Comparison of ENCODE assay signal across 14 cellular contexts in the genomic region with DNA sequence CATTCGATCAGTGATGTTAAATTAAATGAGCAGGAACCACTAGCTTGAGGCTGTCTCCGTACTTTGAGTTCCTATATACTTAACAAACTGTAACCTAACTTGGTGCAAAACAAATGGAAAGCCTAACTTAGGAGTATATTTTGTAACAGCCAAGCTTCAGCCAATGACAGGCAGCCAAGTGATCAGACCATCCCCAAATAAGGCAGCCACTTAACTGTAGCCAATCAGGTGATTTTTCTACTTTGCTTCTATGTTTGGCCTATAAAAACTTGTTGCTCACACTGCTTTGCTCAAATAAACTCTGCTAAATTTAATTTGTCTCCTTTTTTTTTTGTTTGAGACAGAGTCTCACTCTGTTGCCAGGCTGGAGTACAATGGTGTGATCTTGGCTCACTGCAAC. TPM values are rescaled to one million over a fixed set of nuclear protein-coding genes. Genes with fewer than 3 reads are reported as not detected.
DNase-seq lines count a peak whose midpoint lies in the region; ATAC-seq and TF ChIP-seq lines count a peak whose summit lies in the region.
"Had no signal": no experiment of that assay in that cellular context is flagged by ENCODE, and none has a peak within 500 bp of the region (broad histone marks: within the 10 kb centered on the region; RNA-seq: fewer than 3 reads in every experiment).

No MANE protein-coding gene starts in this region.

- H3K36me3 ChIP-seq in DOHH2 (ENCODE audit: control insufficient read depth, low read length) (no peaks in the 10 kb centered on the region), Karpas-422 (ENCODE audit: insufficient read depth, low read length) (no peaks in the 10 kb centered on the region), OCI-LY7 (ENCODE audit: insufficient read depth, low read length) (no peaks in the 10 kb centered on the region)
- no peaks in the 10 kb centered on the region for H3K36me3 ChIP-seq in CD8-positive, alpha-beta T cell (ENCODE audit: insufficient read depth, low read length)
- H3K36me3 ChIP-seq: BLaER1 had no signal

- H3K4me2 ChIP-seq in DOHH2 (ENCODE audit: low read length) (peak overlapping the region; percentile 21; the same call in 1 of the 2 replicates), Karpas-422 (ENCODE audit: low read depth, low read length, poor library complexity, severe bottlenecking) (no peak overlapping the region), OCI-LY7 (ENCODE audit: low read length) (no peak overlapping the region)
- H3K4me2 ChIP-seq: BLaER1, KMS-11 had no signal

- POLR2A ChIA-PET in OCI-LY7 (lab: Charles Lee) = no interaction called here
- POLR2A ChIA-PET in CD8-positive, alpha-beta T cell (lab: Charles Lee) = no interaction called here

- H3K27ac Mint-ChIP-seq in CD8-positive, alpha-beta T cell = no peak overlapping the region
- H3K27ac Mint-ChIP-seq: IgD-negative memory B cell had no signal

- H4K20me1 ChIP-seq in DOHH2 (ENCODE audit: control insufficient read depth, insufficient read depth, low read depth, low read length) = no peaks in the 10 kb centered on the region
- no peaks in the 10 kb centered on the region for H4K20me1 ChIP-seq in Karpas-422 (ENCODE audit: insufficient read depth, low read depth, low read length)
- no peaks in the 10 kb centered on the region for H4K20me1 ChIP-seq in OCI-LY7 (ENCODE audit: insufficient read depth, low read length)
- H4K20me1 ChIP-seq: BLaER1 had no signal

- no TSS peak for BruUV-seq in OCI-LY7 (replicated peaks; lab: Mats Ljungman, UMichigan)

- H3K9me2 ChIP-seq in DOHH2 (replicated peaks; ENCODE audit: control insufficient read depth, low read length) (no peaks in the 10 kb centered on the region), Karpas-422 (replicated peaks; ENCODE audit: insufficient read depth, low read length) (no peaks in the 10 kb centered on the region), OCI-LY7 (ENCODE audit: insufficient read depth, low read length) (no peaks in the 10 kb centered on the region)

- no peak overlapping the region for H2AFZ ChIP-seq in Karpas-422 (ENCODE audit: low read length)
- peak overlapping the region; percentile 38; the same call in 1 of the 2 replicates for H2AFZ ChIP-seq in OCI-LY7 (ENCODE audit: low read length)

- no peak overlapping the region for H3K9ac ChIP-seq in Karpas-422 (ENCODE audit: low read length)
- H3K9ac ChIP-seq: BLaER1, KMS-11 had no signal

- H3K9me3 ChIP-seq in DOHH2 (ENCODE audit: control insufficient read depth, insufficient read depth, low read length) (no peaks in the 10 kb centered on the region), Karpas-422 (ENCODE audit: low read length) (no peaks in the 10 kb centered on the region), OCI-LY7 (ENCODE audit: low read length) (no peaks in the 10 kb centered on the region)
- H3K9me3 ChIP-seq in CD8-positive, alpha-beta T cell (ENCODE audit: low read length) = no peaks in the 10 kb centered on the region
- H3K9me3 ChIP-seq: BLaER1 had no signal

- H3K4me3 ChIP-seq in DOHH2 (ENCODE audit: low read length) = no peak overlapping the region
- H3K4me3 ChIP-seq in Karpas-422 (ENCODE audit: low read length) = no peak overlapping the region
- no peak overlapping the region for H3K4me3 ChIP-seq in OCI-LY7 (ENCODE audit: low read depth, low read length, poor library complexity, severe bottlenecking)
- H3K4me3 ChIP-seq in CD8-positive, alpha-beta T cell (ENCODE audit: low read depth, low read length) = no peak overlapping the region
- H3K4me3 ChIP-seq: BLaER1 had no signal

- TF ChIP-seq CTCF in DOHH2 (IDR thresholded peaks at IDR 0.05; ENCODE audit: low read depth, low read length, poor library complexity, severe bottlenecking) (no peak), OCI-LY7 (conservative IDR thresholded peaks at IDR 0.05; ENCODE audit: low read length) (no peak)
- no peak for TF ChIP-seq CTCF in CD8-positive, alpha-beta T cell (IDR thresholded peaks at IDR 0.05)

- no peaks in the 10 kb centered on the region for H3K9me3 Mint-ChIP-seq in CD8-positive, alpha-beta T cell
- H3K9me3 Mint-ChIP-seq: IgD-negative memory B cell had no signal

- H3F3A ChIP-seq in DOHH2 (ENCODE audit: control insufficient read depth, insufficient read depth) = no peaks in the 10 kb centered on the region

- intact Hi-C loops in OCI-LY7 (cut with micrococcal nuclease; ENCODE audit: unreplicated experiment) = no loop called here
- intact Hi-C loops in CD8-positive, alpha-beta T cell (cut with DNase I, micrococcal nuclease) = no loop called here

- H3K36me3 Mint-ChIP-seq in CD8-positive, alpha-beta T cell = no peaks in the 10 kb centered on the region

- no peak for ATAC-seq in CD8-positive, alpha-beta T cell
- ATAC-seq in HG02840 (IDR thresholded peaks at IDR 0.05; ENCODE audit: low FRiP score, unreplicated experiment) = no peak

- peaks cover 8% of the 10 kb centered on the region for H3K4me1 ChIP-seq in DOHH2 (ENCODE audit: control insufficient read depth, low read length)
- H3K4me1 ChIP-seq in Karpas-422 (ENCODE audit: low read length) = peaks cover 9% of the 10 kb centered on the region
- H3K4me1 ChIP-seq in OCI-LY7 (ENCODE audit: insufficient read depth, low read length, poor library complexity, severe bottlenecking) = no peaks in the 10 kb centered on the region
- no peaks in the 10 kb centered on the region for H3K4me1 ChIP-seq in CD8-positive, alpha-beta T cell (ENCODE audit: insufficient read depth, low read length)
- H3K4me1 ChIP-seq: BLaER1 had no signal

- no peaks in the 10 kb centered on the region for H3K4me1 Mint-ChIP-seq in CD8-positive, alpha-beta T cell (ENCODE audit: low read depth)
- H3K4me1 Mint-ChIP-seq: IgD-negative memory B cell had no signal

- H3K27ac ChIP-seq in DOHH2 (ENCODE audit: low read depth, low read length) (no peak overlapping the region), Karpas-422 (ENCODE audit: low read length) (no peak overlapping the region), OCI-LY7 (ENCODE audit: low read depth, low read length, poor library complexity, severe bottlenecking) (no peak overlapping the region)
- no peak overlapping the region for H3K27ac ChIP-seq in CD8-positive, alpha-beta T cell (ENCODE audit: low read depth, low read length)
- H3K27ac ChIP-seq: BLaER1, KMS-11 had no signal

- peaks cover 4% of the 10 kb centered on the region for H3K27me3 Mint-ChIP-seq in CD8-positive, alpha-beta T cell (ENCODE audit: low read depth)
- H3K27me3 Mint-ChIP-seq: IgD-negative memory B cell had no signal

- no peak overlapping the region for H3K4me3 Mint-ChIP-seq in CD8-positive, alpha-beta T cell
- H3K4me3 Mint-ChIP-seq: IgD-negative memory B cell had no signal

- DNase-seq in Karpas-422 (peak; percentile 48), OCI-LY7 (ENCODE audit: low spot score) (no peak), NOMO-1 (lab: John Stamatoyannopoulos, UW; ENCODE audit: unreplicated experiment in 2 of 2) (no peak)
- no peak for DNase-seq in CD8-positive, alpha-beta T cell
- DNase-seq: AML-193, Calu3, DMS79, EL, HCEC 1CT had no signal

- H3K79me2 ChIP-seq in DOHH2 (ENCODE audit: control insufficient read depth, low read length) = no peaks in the 10 kb centered on the region
- no peaks in the 10 kb centered on the region for H3K79me2 ChIP-seq in Karpas-422 (ENCODE audit: low read length)
- H3K79me2 ChIP-seq in OCI-LY7 (ENCODE audit: insufficient read depth, low read depth, low read length) = no peaks in the 10 kb centered on the region

- H3K27me3 ChIP-seq in DOHH2 (ENCODE audit: control insufficient read depth, low read length) (no peaks in the 10 kb centered on the region), Karpas-422 (ENCODE audit: low read length) (no peaks in the 10 kb centered on the region)
- no peaks in the 10 kb centered on the region for H3K27me3 ChIP-seq in CD8-positive, alpha-beta T cell (ENCODE audit: insufficient read depth, low read length)
- H3K27me3 ChIP-seq: BLaER1 had no signal

- CTCF ChIA-PET in OCI-LY7 (lab: Charles Lee; ENCODE audit: unreplicated experiment) = no interaction called here
- CTCF ChIA-PET in CD8-positive, alpha-beta T cell (lab: Charles Lee) = interaction anchor here (1.6 kb wide), 1 partner anchor 38 kb away, joined by 6 read pairs; a partner anchor contains a TSS

RNA-seq across cellular contexts. Expression of a gene that starts 19.3 kb away (rescaled TPM):
- total RNA-seq in Karpas-422 (2014; rRNA removed; shearing (Covaris generic); ENCODE audit: low replicate concordance) = 22.3 and 47.5 TPM in 2 replicates
- total RNA-seq in OCI-LY7 (2014; rRNA removed; shearing (Covaris generic)) = 12.8 and 15.5 TPM in 2 replicates
- total RNA-seq in OCI-LY7 (2022) = 29.8 and 30.0 TPM in 2 replicates
- total RNA-seq in CD8-positive, alpha-beta T cell = 10 to 100 TPM; 32.9 to 37.7 TPM

RNA-seq across cellular contexts. Expression of a gene that starts 37.9 kb away (rescaled TPM):
- total RNA-seq in Karpas-422 (2014; rRNA removed; shearing (Covaris generic); ENCODE audit: low replicate concordance) = 27.1 and 51.4 TPM in 2 replicates
- total RNA-seq in OCI-LY7 (2014; rRNA removed; shearing (Covaris generic)) = 18.5 and 20.3 TPM in 2 replicates
- 34.8 and 36.4 TPM in 2 replicates for total RNA-seq in OCI-LY7 (2022)
- total RNA-seq in CD8-positive, alpha-beta T cell = 10 to 100 TPM; 31.3 to 37.1 TPM
